ENCODE assay signal across 16 cellular contexts in the genomic region with DNA sequence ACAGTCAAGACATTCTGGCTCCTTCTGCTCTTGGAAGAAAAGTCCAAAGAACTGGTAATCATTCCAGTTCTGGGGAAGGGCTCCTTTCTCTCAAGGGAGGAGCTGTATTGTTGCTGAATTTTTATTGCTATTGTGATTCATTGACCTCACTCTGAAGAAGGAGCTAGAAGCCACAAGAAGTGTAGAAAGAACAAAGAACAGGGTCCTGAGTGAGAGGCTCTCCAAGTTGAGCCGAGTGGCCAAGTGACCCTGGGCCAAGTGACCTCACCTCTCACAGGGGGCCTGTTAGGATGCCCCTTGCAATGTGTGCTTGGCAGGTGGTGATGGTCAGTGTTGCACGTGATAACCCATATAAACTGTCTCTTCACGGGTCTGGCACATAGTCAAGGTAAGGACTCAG.
"Had no signal": no experiment of that assay in that cellular context is flagged by ENCODE, and none has a peak within 500 bp of the region (broad histone marks: within the 10 kb centered on the region; RNA-seq: fewer than 3 reads in every experiment).

No MANE protein-coding gene starts in this region.

- DNase-seq: activated CD8-positive, alpha-beta T cell treated with anti-CD3 and anti-CD28 coated beads for 36 hours; activated naive CD4-positive, alpha-beta T cell treated with Interleukin-2 at 50 U/mL for 16 hours; activated T-cell treated with anti-CD3 and anti-CD28 coated beads, Interleukin-2, amount 50 U/mL, for 1 hour; central memory CD4-positive, alpha-beta T cell; erythroblast; left colon; lower lobe of right lung; natural killer cell; pancreas; right lobe of liver; stimulated activated CD4-positive, alpha-beta T cell treated with anti-CD3 and anti-CD28 coated beads, Interleukin-4, amount 100 ng/mL, for 1 hour; stimulated activated naive CD8-positive, alpha-beta T cell treated with anti-CD3 and anti-CD28 coated beads, Interleukin-15, amount 100 ng/mL, for 72 hours; trophoblast cell had no signal

- H3K27ac ChIP-seq: hepatocyte, lower lobe of right lung, pancreas, right lobe of liver, suprapubic skin had no signal

- H3K36me3 ChIP-seq: lower lobe of right lung, pancreas, right lobe of liver, suprapubic skin had no signal

- H3K4me1 ChIP-seq: pancreas, right lobe of liver had no signal

- H3K27me3 ChIP-seq: hepatocyte, pancreas, right lobe of liver had no signal

- ATAC-seq: activated CD8-positive, alpha-beta T cell treated with anti-CD3 and anti-CD28 coated beads for 36 hours; left colon; lower lobe of right lung; natural killer cell; pancreas; right lobe of liver; stimulated activated naive CD8-positive, alpha-beta T cell treated with anti-CD3 and anti-CD28 coated beads, Interleukin-15, amount 100 ng/mL, for 72 hours had no signal

- H3K9me3 ChIP-seq: lower lobe of right lung, pancreas, right lobe of liver, suprapubic skin had no signal

- H3K4me3 ChIP-seq: hepatocyte, lower lobe of right lung, pancreas, right lobe of liver, smooth muscle cell, suprapubic skin had no signal
